30 cellular contexts compared by ENCODE assay signal in the genomic region with DNA sequence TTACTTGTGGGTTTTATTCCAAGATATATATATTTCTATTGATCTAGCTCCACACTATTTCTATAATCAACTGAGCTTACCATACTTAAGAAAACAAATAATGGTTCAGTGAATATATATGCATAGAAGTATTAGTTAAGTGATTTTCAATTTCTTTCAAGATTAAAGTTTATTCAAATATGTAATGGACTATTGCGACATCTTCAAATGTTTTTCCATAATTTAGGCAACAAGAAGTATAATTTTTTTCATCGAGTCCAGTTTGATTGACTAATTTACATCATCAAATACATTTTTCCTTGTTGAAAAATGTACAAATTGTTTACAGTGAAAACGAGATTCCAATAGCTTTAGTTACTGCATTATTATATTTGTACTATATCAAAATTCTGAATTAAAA.
"Had no signal": no experiment of that assay in that cellular context is flagged by ENCODE, and none has a peak within 500 bp of the region (broad histone marks: within the 10 kb centered on the region; RNA-seq: fewer than 3 reads in every experiment).

No MANE protein-coding gene starts in this region.

- H3K9me3 ChIP-seq: ascending aorta, breast epithelium, gastrocnemius medialis, heart right ventricle had no signal

- H3K27ac ChIP-seq: ascending aorta, breast epithelium, cardiac muscle cell, coronary artery, dorsolateral prefrontal cortex, gastrocnemius medialis, heart right ventricle, hepatocyte had no signal

- H3K36me3 ChIP-seq: ascending aorta, breast epithelium, cardiac muscle cell, gastrocnemius medialis, heart right ventricle had no signal

- DNase-seq: activated CD4-positive, alpha-beta memory T cell treated with anti-CD3 and anti-CD28 coated beads for 36 hours; activated CD4-positive, alpha-beta T cell treated with anti-CD3 and anti-CD28 coated beads for 36 hours; activated CD4-positive, alpha-beta T cell treated with anti-CD3 and anti-CD28 coated beads, Interleukin-2, amount 10 ng/mL, durations not matched to agents 24 days and 14 days; activated CD4-positive, CD25-positive, alpha-beta regulatory T cell; activated CD4-positive, CD25-positive, alpha-beta regulatory T cell treated with anti-CD3 and anti-CD28 coated beads, Interleukin-2, amount 50 U/mL, for 72 hours; activated CD8-positive, alpha-beta memory T cell treated with anti-CD3 and anti-CD28 coated beads, Interleukin-2, amount 10 ng/mL, durations not matched to agents 7 days and 5 days; activated CD8-positive, alpha-beta memory T cell treated with anti-CD3 and anti-CD28 coated beads, Interleukin-2, amount 50 U/mL, for 4 hours; activated CD8-positive, alpha-beta T cell treated with anti-CD3 and anti-CD28 coated beads, Interleukin-2, amount 10 ng/mL, durations not matched to agents 7 days and 5 days; activated effector memory CD4-positive, alpha-beta T cell treated with anti-CD3 and anti-CD28 coated beads, Interleukin-2, amount 50 U/mL, for 16 hours; activated naive CD4-positive, alpha-beta T cell treated with anti-CD3 and anti-CD28 coated beads for 36 hours; activated naive CD8-positive, alpha-beta T cell treated with anti-CD3 and anti-CD28 coated beads for 36 hours; activated naive CD8-positive, alpha-beta T cell treated with anti-CD3 and anti-CD28 coated beads, Interleukin-2, amount 50 U/mL, for 24 hours; activated T-cell treated with anti-CD3 and anti-CD28 coated beads, Interleukin-2, amount 50 U/mL, for 1 hour; activated T-cell treated with anti-CD3 and anti-CD28 coated beads, Interleukin-2, amount 50 U/mL, for 48 hours; central memory CD4-positive, alpha-beta T cell; cerebellar nuclear complex; dorsolateral prefrontal cortex; effector memory CD4-positive, alpha-beta T cell; endodermal cell; foreskin fibroblast; gastrocnemius medialis; glutamatergic neuron; heart right ventricle; T-helper 2 cell had no signal

- ATAC-seq: activated CD4-positive, alpha-beta T cell treated with anti-CD3 and anti-CD28 coated beads for 36 hours; activated CD8-positive, alpha-beta memory T cell treated with anti-CD3 and anti-CD28 coated beads, Interleukin-2, amount 10 ng/mL, durations not matched to agents 7 days and 5 days; activated CD8-positive, alpha-beta T cell treated with anti-CD3 and anti-CD28 coated beads, Interleukin-2, amount 10 ng/mL, durations not matched to agents 7 days and 5 days; activated naive CD8-positive, alpha-beta T cell treated with anti-CD3 and anti-CD28 coated beads, Interleukin-2, amount 50 U/mL, for 24 hours; esophagus mucosa; gastrocnemius medialis; heart right ventricle had no signal
